In the genomic region with DNA sequence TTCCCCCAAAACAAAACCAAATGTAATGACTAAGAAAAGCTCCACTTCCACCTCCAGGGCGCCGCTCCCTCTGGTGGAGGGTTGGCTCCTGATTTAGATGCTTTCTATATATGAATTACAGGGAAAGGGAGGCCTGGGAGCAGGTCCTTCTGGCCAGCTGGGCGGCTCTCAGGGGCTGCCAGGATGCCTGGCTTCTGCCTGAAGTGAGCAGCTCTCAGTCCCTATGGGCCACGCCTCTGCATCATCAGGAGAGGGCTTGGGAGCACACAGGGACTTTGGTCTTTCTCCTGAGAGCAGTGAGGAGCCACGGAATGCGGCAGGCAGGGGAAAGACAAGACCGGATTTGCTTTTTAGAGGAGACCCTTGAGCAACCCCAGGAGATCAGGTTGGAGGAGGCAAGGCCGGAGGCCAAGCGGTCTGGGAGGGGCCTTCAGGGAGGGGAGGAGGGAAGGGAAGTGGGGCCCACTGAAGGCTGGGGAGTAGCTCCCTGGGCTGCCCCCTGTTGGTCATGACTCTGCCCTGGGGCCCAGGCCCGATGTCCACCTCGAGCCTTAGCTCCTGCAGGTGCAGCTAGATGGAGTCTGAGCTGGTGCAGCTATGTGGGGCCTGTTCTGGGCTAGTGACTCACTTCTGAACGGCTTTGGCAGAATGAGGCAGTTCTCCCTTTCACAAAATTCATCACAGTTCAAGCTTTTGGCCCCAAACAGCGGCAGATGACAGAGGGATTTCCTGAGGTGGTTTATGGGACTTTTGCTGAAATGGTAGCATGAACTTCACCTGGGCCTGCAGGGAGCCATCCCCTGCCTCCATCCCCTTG, we compare ENCODE assay signal across 8 cellular contexts. TPM values are rescaled to one million over a fixed set of nuclear protein-coding genes. Genes with fewer than 3 reads are reported as not detected.
DNase-seq lines count a peak whose midpoint lies in the region; ATAC-seq, FAIRE-seq and TF ChIP-seq lines count a peak whose summit lies in the region.

No MANE protein-coding gene starts in this region.

- H3K9me3 ChIP-seq in GM12878 (replicated peaks; ENCODE audit: control insufficient read depth, insufficient read depth, low read length), result no peaks in the 10 kb centered on the region
- H3K9me3 ChIP-seq in effector memory CD4-positive, alpha-beta T cell (ENCODE audit: control insufficient read depth, low read length), result no peaks in the 10 kb centered on the region

- peak overlapping the region; percentile 89 for H3K4me2 ChIP-seq in GM12878 (ENCODE audit: control insufficient read depth, insufficient read depth)

- peak; percentile 70 to 77 (median 74) for TF ChIP-seq CTCF in GM12878 (IDR thresholded peaks at IDR 0.05 in 2 of 3, conservative IDR thresholded peaks at IDR 0.05 in 1 of 3; ENCODE audit: control insufficient read depth in 2 of 3, extremely low read depth in 1 of 3, insufficient read depth in 1 of 3, low read depth in 3 of 3, low read length in 3 of 3)

- FAIRE-seq in GM12878 (lab: Jason Lieb, UNC), result peak; percentile 57

- under 1% methylated on average over 12 of the region's 13 CpGs for WGBS in GM12878 (ENCODE audit: insufficient coverage, insufficient replicate concordance, low lambda C conversion rate, missing lambda C conversion rate)

- peak in 1 of 2 experiments; percentile 50; a peak in 2 of 4 replicates for TF ChIP-seq EP300 in GM12878 (IDR thresholded peaks at IDR 0.05; ENCODE audit: borderline replicate concordance in 1 of 2, control insufficient read depth in 1 of 2, low read depth in 2 of 2, low read length in 2 of 2)

- CTCF ChIA-PET in GM12878 (lab: Yijun Ruan, JAX), result interaction anchor here (0.6 to 15.1 kb wide), 52 partner anchors 7 to 617 kb away, joined by 3 to 220 read pairs (median 5); partner anchors contain the start of genes GRHPR, POLR1E, TOMM5 and ZBTB5

- no peak overlapping the region for H2AFZ ChIP-seq in GM12878 (ENCODE audit: control insufficient read depth, low read depth, low read length)

- SMC1A ChIA-PET in GM12878 (lab: Charles Lee; ENCODE audit: uncharacterized antibody, unreplicated experiment), result interaction anchor here (0.6 to 3.6 kb wide), 40 partner anchors 9 to 577 kb away, joined by 3 to 16 read pairs (median 4); partner anchors contain the start of genes GRHPR and TOMM5

- intact Hi-C loops in GM12878 (cut with micrococcal nuclease; ENCODE audit: unreplicated experiment), result loop anchor here (2.0 kb wide), 1 partner anchor 54 kb away; the partner anchor contains the start of gene ZBTB5

- POLR2A ChIA-PET in GM12878 (lab: Charles Lee), result interaction anchor here (0.7 to 15.5 kb wide), 21 partner anchors 8 to 419 kb away, joined by 3 to 212 read pairs (median 4); partner anchors contain the start of genes GRHPR, POLR1E and TOMM5

- H3K27ac ChIP-seq in GM12878 (ENCODE audit: control insufficient read depth, insufficient read depth), result peak overlapping the region; percentile 97
- H3K27ac ChIP-seq in effector memory CD4-positive, alpha-beta T cell (ENCODE audit: insufficient read depth, low read length, poor library complexity, severe bottlenecking), result no peak overlapping the region

- peak overlapping the region; percentile 92 for H3K9ac ChIP-seq in GM12878 (ENCODE audit: control insufficient read depth, insufficient read depth, low read length)

- H4K20me1 ChIP-seq in GM12878 (ENCODE audit: control insufficient read depth, insufficient read depth), result no peaks in the 10 kb centered on the region

- peaks cover 39% of the 10 kb centered on the region for H3K79me2 ChIP-seq in GM12878 (ENCODE audit: control insufficient read depth, insufficient read depth, low read length)

- peak; percentile 18 to 23 for DNase-seq in stimulated activated CD4-positive, alpha-beta T cell treated with anti-CD3 and anti-CD28 coated beads, Interleukin-15, amount 100 ng/mL, for 48 hours (ENCODE audit: low read depth in 2 of 2)
- no peak for DNase-seq in stimulated activated CD4-positive, alpha-beta T cell treated with anti-CD3 and anti-CD28 coated beads, Interleukin-4, amount 100 ng/mL, for 1 hour
- DNase-seq in GM12878 (ENCODE audit: low read depth, low spot score) (no peak), AML-193 (lab: John Stamatoyannopoulos, UW) (no peak)
- peak; percentile 42 for DNase-seq in stimulated activated CD4-positive, alpha-beta T cell treated with anti-CD3 and anti-CD28 coated beads, Interleukin-4, amount 100 ng/mL, for 24 hours
- no peak for DNase-seq in effector memory CD4-positive, alpha-beta T cell

- peak; percentile 81 for TF ChIP-seq POLR2A in GM12878 (IDR thresholded peaks at IDR 0.05; ENCODE audit: low read depth, low read length)

- H3K4me3 ChIP-seq in GM12878, result peak overlapping the region; percentile 47; the same call in 1 of the 2 replicates
- no peak overlapping the region for H3K4me3 ChIP-seq in effector memory CD4-positive, alpha-beta T cell (ENCODE audit: insufficient read depth, low read depth, low read length, poor library complexity, severe bottlenecking)

- H3K27me3 ChIP-seq in GM12878 (replicated peaks in 1 of 2; ENCODE audit: control insufficient read depth in 2 of 2, insufficient read depth in 2 of 2, low read length in 1 of 2), result no peaks in the 10 kb centered on the region
- H3K27me3 ChIP-seq in effector memory CD4-positive, alpha-beta T cell (replicated peaks; ENCODE audit: control insufficient read depth, insufficient read depth, low read length, poor library complexity, severe bottlenecking), result no peaks in the 10 kb centered on the region

- peak; percentile 22 for ATAC-seq in HG03159 (IDR thresholded peaks at IDR 0.05; ENCODE audit: unreplicated experiment)
- peak; percentile 54 for ATAC-seq in GM12878
- ATAC-seq in HG03135 (IDR thresholded peaks at IDR 0.05; ENCODE audit: unreplicated experiment), result no peak

- in situ Hi-C loops in GM12878 (cut with MboI), result no loop called here

- no TSS peak for BruUV-seq in GM12878 (replicated peaks; lab: Mats Ljungman, UMichigan)

- RAD21 ChIA-PET in GM12878 (lab: Charles Lee; ENCODE audit: unreplicated experiment), result interaction anchor here (0.5 to 7.5 kb wide), 50 partner anchors 8 to 615 kb away, joined by 3 to 126 read pairs (median 4); partner anchors contain the start of genes GRHPR, ZBTB5 and ZCCHC7

- H3K4me1 ChIP-seq in GM12878 (ENCODE audit: control insufficient read depth, insufficient read depth, low read length), result peaks cover 73% of the 10 kb centered on the region
- peaks cover 19% of the 10 kb centered on the region for H3K4me1 ChIP-seq in effector memory CD4-positive, alpha-beta T cell (ENCODE audit: control insufficient read depth, insufficient read depth, low read length, poor library complexity, severe bottlenecking)

- no peaks in the 10 kb centered on the region for H3K36me3 ChIP-seq in GM12878 (ENCODE audit: control insufficient read depth in 2 of 2, insufficient read depth in 2 of 2, low read length in 1 of 2)
- no peaks in the 10 kb centered on the region for H3K36me3 ChIP-seq in effector memory CD4-positive, alpha-beta T cell (ENCODE audit: control insufficient read depth, insufficient read depth, low read length)

- TF ChIP-seq RAD21 in GM12878 (IDR thresholded peaks at IDR 0.05; ENCODE audit: insufficient read depth, low read depth, low read length), result peak; percentile 43; the same call in 1 of the 2 replicates

TF ChIP-seq in GM12878, 131 proteins besides CTCF, POLR2A, EP300 and RAD21 (continues in another document):
- no peak for TF ChIP-seq HDAC6 (IDR thresholded peaks at IDR 0.05; ENCODE audit: unreplicated experiment)

RNA-seq across cellular contexts. Expression of gene GRHPR, which starts 11.3 kb away (rescaled TPM):
- total RNA-seq in GM12878 (2013; cell fraction: nucleolus; rRNA removed), result 108 and 136 TPM in 2 replicates
- total RNA-seq in GM12878 (2014; rRNA removed) (179 and 190 TPM in 2 replicates), GM12878 (2014; rRNA removed; fragmentation: Illumina TruSeq; extraction: Trizol) (104 and 111 TPM in 2 replicates), GM12878 (2021) (120 and 127 TPM in 2 replicates)
- polyA plus RNA-seq in GM12878 (2011; ENCODE audit: low read depth), result 70.6 TPM
- polyA plus RNA-seq in GM12878 (2011; rRNA removed) (68.5 and 132 TPM in 2 replicates), GM12878 (2014; fragmentation: Illumina TruSeq; extraction: Trizol) (65.4 and 96.1 TPM in 2 replicates), GM12878 (2014; fragmentation: Nextera tagmentation; extraction: Ambion mirVana) (10 to 100 TPM; 52.4 to 78.6 TPM), GM12878 (2014; rRNA removed) (194 and 209 TPM in 2 replicates), GM12878 (2016; fragmentation: Nextera tagmentation; extraction: Ambion mirVana) (100 to 1,000 TPM; 153 to 154 TPM)
- 195 and 247 TPM in 2 replicates for polyA plus RNA-seq in GM12878 (2011; cell fraction: cytosol; rRNA removed)
- 168 and 195 TPM in 2 replicates for polyA plus RNA-seq in GM12878 (2011; cell fraction: nucleus; rRNA removed)
- polyA plus RNA-seq in GM12878 (2012), result 91.5 and 110 TPM in 2 replicates
- polyA minus RNA-seq in GM12878 (2011; rRNA and poly(A)+ RNA removed), result 81.4 and 134 TPM in 2 replicates
- polyA minus RNA-seq in GM12878 (2011; cell fraction: cytosol; rRNA and poly(A)+ RNA removed), result 31.9 and 41.0 TPM in 2 replicates
- 33.0 and 70.1 TPM in 2 replicates for polyA minus RNA-seq in GM12878 (2011; cell fraction: nucleus; rRNA and poly(A)+ RNA removed)

RNA-seq across cellular contexts. Expression of gene ZBTB5, which starts 54.1 kb away (rescaled TPM):
- total RNA-seq in GM12878 (2013; cell fraction: nucleolus; rRNA removed), result 35.8 and 37.5 TPM in 2 replicates
- total RNA-seq in GM12878 (2014; rRNA removed), result 12.8 and 15.6 TPM in 2 replicates
- total RNA-seq in GM12878 (2014; rRNA removed; fragmentation: Illumina TruSeq; extraction: Trizol), result 11.4 and 12.2 TPM in 2 replicates
- 12.7 and 13.3 TPM in 2 replicates for total RNA-seq in GM12878 (2021)
- polyA plus RNA-seq in GM12878 (2011; ENCODE audit: low read depth), result 9.4 TPM
- polyA plus RNA-seq in GM12878 (2011; rRNA removed), result 29.2 and 32.5 TPM in 2 replicates
- 23.3 and 26.5 TPM in 2 replicates for polyA plus RNA-seq in GM12878 (2011; cell fraction: cytosol; rRNA removed)
- 31.1 and 48.9 TPM in 2 replicates for polyA plus RNA-seq in GM12878 (2011; cell fraction: nucleus; rRNA removed)
- 11.2 and 14.0 TPM in 2 replicates for polyA plus RNA-seq in GM12878 (2012)
- 14.3 and 14.5 TPM in 2 replicates for polyA plus RNA-seq in GM12878 (2014; fragmentation: Illumina TruSeq; extraction: Trizol)
- polyA plus RNA-seq in GM12878 (2014; fragmentation: Nextera tagmentation; extraction: Ambion mirVana), result 1 to 10 TPM; 1.4 to 2.5 TPM
- polyA plus RNA-seq in GM12878 (2014; rRNA removed), result 13.0 and 13.2 TPM in 2 replicates
- polyA plus RNA-seq in GM12878 (2016; fragmentation: Nextera tagmentation; extraction: Ambion mirVana), result 1 to 10 TPM; 4.5 to 4.6 TPM
- 30.5 and 31.2 TPM in 2 replicates for polyA minus RNA-seq in GM12878 (2011; rRNA and poly(A)+ RNA removed)
- polyA minus RNA-seq in GM12878 (2011; cell fraction: cytosol; rRNA and poly(A)+ RNA removed), result 8.2 and 9.6 TPM in 2 replicates
- polyA minus RNA-seq in GM12878 (2011; cell fraction: nucleus; rRNA and poly(A)+ RNA removed), result 13.8 and 19.0 TPM in 2 replicates

Comparison
In these comparisons a context has a peak if more than half of its experiments do, and no peak if none do; other contexts are left out.
1. DNase-seq: peak in stimulated activated CD4-positive, alpha-beta T cell treated with anti-CD3 and anti-CD28 coated beads, Interleukin-15, amount 100 ng/mL, for 48 hours (2 of 2) and stimulated activated CD4-positive, alpha-beta T cell treated with anti-CD3 and anti-CD28 coated beads, Interleukin-4, amount 100 ng/mL, for 24 hours (single experiment); none in stimulated activated CD4-positive, alpha-beta T cell treated with anti-CD3 and anti-CD28 coated beads, Interleukin-4, amount 100 ng/mL, for 1 hour (single experiment), GM12878 (single experiment), AML-193 (0 of 2) and effector memory CD4-positive, alpha-beta T cell (0 of 3).